ENCODE assay signal across 8 cellular contexts in genomic region chr16:14285542-14286380, GRCh38.
DNase-seq lines count a peak whose midpoint lies in the region; ATAC-seq and TF ChIP-seq lines count a peak whose summit lies in the region.

No MANE protein-coding gene starts in this region.

- H3K27me3 ChIP-seq in PC-9 (ENCODE audit: insufficient read depth, low read depth) (no peaks in the 10 kb centered on the region), esophagus muscularis mucosa (no peaks in the 10 kb centered on the region), muscle layer of duodenum (ENCODE audit: low read depth, low read length) (no peaks in the 10 kb centered on the region)

- H3F3A ChIP-seq in PC-9 (ENCODE audit: insufficient read depth, low read depth), result peaks cover 34% of the 10 kb centered on the region

- H3K9me3 ChIP-seq in PC-9 (ENCODE audit: insufficient read depth, low read depth) (peaks cover 17% of the 10 kb centered on the region; the same call in 1 of the 2 replicates), esophagus muscularis mucosa (peaks cover 0 to 17% (median 9%) of the 10 kb centered on the region in 4 donors), muscle layer of duodenum (ENCODE audit: control insufficient read depth in 1 of 2, low read length in 2 of 2) (peaks cover 0 to 10% of the 10 kb centered on the region in 2 donors)

- H2AFZ ChIP-seq in PC-9, result peak overlapping the region; percentile 84

- peak overlapping the region; percentile 70 for H3K4me2 ChIP-seq in PC-9

- BruUV-seq in PC-9 (replicated peaks; lab: Mats Ljungman, UMichigan), result TSS peak; percentile 100

- TF ChIP-seq CTCF in PC-9 (conservative IDR thresholded peaks at IDR 0.05) (no peak), esophagus muscularis mucosa (IDR thresholded peaks at IDR 0.05) (no peak)

- no peaks in the 10 kb centered on the region for H3K79me2 ChIP-seq in PC-9 (ENCODE audit: low read depth)

- intact Hi-C loops in PC-9 (cut with micrococcal nuclease; ENCODE audit: unreplicated experiment) (loop anchor here (1.0 kb wide), 2 partner anchors 243 to 362 kb away; no protein-coding TSS in a partner anchor), esophagus muscularis mucosa (cut with DNase I) (loop anchor here (5.0 kb wide), 1 partner anchor 363 kb away; the partner anchor contains the start of gene ERCC4)

- H4K20me1 ChIP-seq in PC-9 (ENCODE audit: insufficient read depth), result no peaks in the 10 kb centered on the region

- no peaks in the 10 kb centered on the region for H3K9me2 ChIP-seq in PC-9 (ENCODE audit: insufficient read depth)

- peaks cover 2% of the 10 kb centered on the region for H3K36me3 Mint-ChIP-seq in activated T-cell treated with anti-CD3 and anti-CD28 coated beads, Interleukin-2, amount 50 U/mL, for 4 hours (ENCODE audit: insufficient read depth)

- DNase-seq in DMS153 treated with DMSO at 0.1 percent for 48 hours (lab: John Stamatoyannopoulos, UW; ENCODE audit: unreplicated experiment), result peak; percentile 78
- DNase-seq in KBM-7, result peak; percentile 96
- DNase-seq in PC-9, result peak; percentile 75 to 98
- DNase-seq in activated T-cell treated with anti-CD3 and anti-CD28 coated beads, Interleukin-2, amount 50 U/mL, for 4 hours, result peak; percentile 97
- DNase-seq in esophagus muscularis mucosa (ENCODE audit: extremely low spot score), result peak; percentile 99
- DNase-seq in stimulated activated CD8-positive, alpha-beta memory T cell treated with anti-CD3 and anti-CD28 coated beads, Interleukin-7, amount 100 ng/mL, for 1 hour (ENCODE audit: low read depth in 2 of 2), result peak; percentile 94 to 97

- CTCF ChIA-PET in PC-9 (lab: Charles Lee), result interaction anchor here (0.6 to 1.1 kb wide), 7 partner anchors 31 to 366 kb away, joined by 3 to 9 read pairs (median 4); partner anchors contain the start of gene ERCC4

- peaks cover 8% of the 10 kb centered on the region for H3K4me1 Mint-ChIP-seq in activated T-cell treated with anti-CD3 and anti-CD28 coated beads, Interleukin-2, amount 50 U/mL, for 4 hours (ENCODE audit: low read depth)

- H3K4me3 ChIP-seq in PC-9, result peak overlapping the region; percentile 75
- H3K4me3 ChIP-seq in esophagus muscularis mucosa, result peak overlapping the region; percentile 73 to 86 (median 81)
- peak overlapping the region; percentile 82 to 92 for H3K4me3 ChIP-seq in muscle layer of duodenum (ENCODE audit: low read depth in 1 of 2, low read length in 2 of 2)

- H3K4me1 ChIP-seq in PC-9 (replicated peaks; ENCODE audit: insufficient read depth) (peaks cover 18% of the 10 kb centered on the region), esophagus muscularis mucosa (peaks cover 10 to 22% (median 19%) of the 10 kb centered on the region in 4 donors), muscle layer of duodenum (ENCODE audit: control insufficient read depth in 1 of 2, insufficient read depth in 2 of 2, low read length in 2 of 2) (peaks cover 0 to 11% of the 10 kb centered on the region in 2 donors)

- no peak for TF ChIP-seq POLR2A in esophagus muscularis mucosa (IDR thresholded peaks at IDR 0.05; ENCODE audit: low read depth)

- peaks cover 15% of the 10 kb centered on the region for H3K9me3 Mint-ChIP-seq in activated T-cell treated with anti-CD3 and anti-CD28 coated beads, Interleukin-2, amount 50 U/mL, for 4 hours

- POLR2A ChIA-PET in PC-9 (lab: Charles Lee; ENCODE audit: unreplicated experiment), result interaction anchor here (0.5 to 0.6 kb wide), 2 partner anchors 129 to 212 kb away, joined by 9 to 12 read pairs; no protein-coding TSS in a partner anchor

- ATAC-seq in GM21717 (IDR thresholded peaks at IDR 0.05; ENCODE audit: unreplicated experiment), result peak; percentile 67
- peak; percentile 81 to 86 for ATAC-seq in activated T-cell treated with anti-CD3 and anti-CD28 coated beads, Interleukin-2, amount 50 U/mL, for 4 hours

- H3K36me3 ChIP-seq in PC-9 (ENCODE audit: low read depth) (no peaks in the 10 kb centered on the region), esophagus muscularis mucosa (no peaks in the 10 kb centered on the region), muscle layer of duodenum (ENCODE audit: control insufficient read depth in 1 of 2, insufficient read depth in 2 of 2, low read length in 2 of 2) (no peaks in the 10 kb centered on the region)

- peak overlapping the region; percentile 91 for H3K4me3 Mint-ChIP-seq in activated T-cell treated with anti-CD3 and anti-CD28 coated beads, Interleukin-2, amount 50 U/mL, for 4 hours

- WGBS in esophagus muscularis mucosa, result 0% methylated on average over 1 of the region's 72 CpGs

- TF ChIP-seq EP300 in esophagus muscularis mucosa (IDR thresholded peaks at IDR 0.05), result no peak

- no peaks in the 10 kb centered on the region for H3K27me3 Mint-ChIP-seq in activated T-cell treated with anti-CD3 and anti-CD28 coated beads, Interleukin-2, amount 50 U/mL, for 4 hours (ENCODE audit: low read depth)

- in situ Hi-C loops in KBM-7 (cut with MboI; ENCODE audit: low pct_unique_long_range_greater_than_20kb, low sequenced_read_pairs), result loop anchor here (10.0 to 25.0 kb wide), 2 partner anchors 252 to 361 kb away; partner anchors contain the start of gene ERCC4

- no peak overlapping the region for H3K27ac ChIP-seq in PC-9
- peak overlapping the region; percentile 84 to 91 (median 86) for H3K27ac ChIP-seq in esophagus muscularis mucosa (replicated peaks in 1 of 4)
- peak overlapping the region; percentile 63 for H3K27ac ChIP-seq in muscle layer of duodenum (ENCODE audit: low read length)
